Comparison of ENCODE assay signal across 18 cellular contexts in the genomic region with DNA sequence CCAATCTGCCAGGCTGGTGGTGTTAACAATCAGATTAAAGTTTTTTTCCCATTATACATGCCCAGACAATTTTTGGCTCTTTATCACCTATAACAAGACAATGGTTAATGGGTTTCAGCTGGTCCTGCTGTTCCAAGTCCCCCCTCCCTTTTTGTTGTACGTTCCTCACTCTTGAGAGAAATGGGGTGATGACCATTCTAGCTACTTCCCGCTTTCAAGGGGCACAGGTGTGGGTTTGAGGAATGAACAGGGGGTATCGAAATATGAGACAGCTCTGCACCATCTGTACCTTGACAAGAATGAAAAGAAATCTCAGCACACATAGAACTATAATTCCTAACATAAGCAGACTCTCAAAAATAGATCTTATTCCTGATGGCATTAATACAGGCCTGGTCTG.
"Had no signal": no experiment of that assay in that cellular context is flagged by ENCODE, and none has a peak within 500 bp of the region (broad histone marks: within the 10 kb centered on the region; RNA-seq: fewer than 3 reads in every experiment).

No MANE protein-coding gene starts in this region.

- H3K36me3 ChIP-seq: esophagus squamous epithelium, left ventricle myocardium inferior, sigmoid colon, spleen, upper lobe of left lung had no signal

- DNase-seq: activated CD4-positive, alpha-beta T cell treated with anti-CD3 and anti-CD28 coated beads, Interleukin-2, amount 50 U/mL, for 48 hours; activated CD4-positive, CD25-positive, alpha-beta regulatory T cell treated with anti-CD3 and anti-CD28 coated beads, Interleukin-2, amount 50 U/mL, for 72 hours; activated effector memory CD4-positive, alpha-beta T cell treated with anti-CD3 and anti-CD28 coated beads, Interleukin-2, amount 50 U/mL, for 16 hours; amniotic stem cell; esophagus squamous epithelium; hypothalamus; kidney; left ventricle myocardium inferior; mucosa of descending colon; naive thymus-derived CD4-positive, alpha-beta T cell; sigmoid colon; spleen; T1000; upper lobe of left lung had no signal

- H3K4me3 Mint-ChIP-seq: naive thymus-derived CD4-positive, alpha-beta T cell; stimulated activated naive CD8-positive, alpha-beta T cell treated with anti-CD3 and anti-CD28 coated beads, Interleukin-15, Interleukin-2, amounts not matched to agents 100 ng/mL and 50 ng/mL, for 24 hours had no signal

- H3K27me3 Mint-ChIP-seq: stimulated activated naive CD8-positive, alpha-beta T cell treated with anti-CD3 and anti-CD28 coated beads, Interleukin-15, Interleukin-2, amounts not matched to agents 100 ng/mL and 50 ng/mL, for 24 hours had no signal

- ATAC-seq: activated naive CD4-positive, alpha-beta T cell treated with anti-CD3 and anti-CD28 coated beads, Interleukin-2, amount 50 U/mL, for 72 hours; mucosa of descending colon; naive thymus-derived CD4-positive, alpha-beta T cell had no signal

- H2AFZ ChIP-seq: parathyroid adenoma had no signal

- H3K4me3 ChIP-seq: esophagus squamous epithelium, left ventricle myocardium inferior, mucosa of descending colon, sigmoid colon, spleen, upper lobe of left lung had no signal

- H3K79me2 ChIP-seq: parathyroid adenoma had no signal

- H3K27ac ChIP-seq: esophagus squamous epithelium, left ventricle myocardium inferior, parathyroid adenoma, sigmoid colon, spleen, upper lobe of left lung had no signal

- H3K4me1 ChIP-seq: esophagus squamous epithelium, left ventricle myocardium inferior, parathyroid adenoma, sigmoid colon, spleen, upper lobe of left lung had no signal

- H3K27ac Mint-ChIP-seq: naive thymus-derived CD4-positive, alpha-beta T cell; stimulated activated naive CD8-positive, alpha-beta T cell treated with anti-CD3 and anti-CD28 coated beads, Interleukin-15, Interleukin-2, amounts not matched to agents 100 ng/mL and 50 ng/mL, for 24 hours had no signal

- H3K27me3 ChIP-seq: esophagus squamous epithelium, sigmoid colon, upper lobe of left lung had no signal

- FAIRE-seq: endometrium, kidney had no signal
